In genomic region chr3:60307800-60308199, GRCh38 we compare ENCODE assay signal across 33 cellular contexts.
"Had no signal": no experiment of that assay in that cellular context is flagged by ENCODE, and none has a peak within 500 bp of the region (broad histone marks: within the 10 kb centered on the region; RNA-seq: fewer than 3 reads in every experiment).

No MANE protein-coding gene starts in this region.

- H3K4me3 ChIP-seq: ovary, psoas muscle, right lobe of liver, sigmoid colon, smooth muscle cell, spleen, suprapubic skin, testis, tibial artery, transverse colon, upper lobe of right lung, uterus had no signal

- H3K4me1 Mint-ChIP-seq: neural crest cell; stimulated activated memory B cell treated with anti-CD40 and anti-IgM and Interleukin-4, amounts not matched to agents 10 μg/mL and 1 μg/mL and 100 μg/mL, for 72 hours had no signal

- H3K36me3 Mint-ChIP-seq: natural killer cell treated with Interleukin-12 subunit alpha and Interleukin-12 subunit beta and Interleukin-15 and Interleukin-18, amount 100 ng/mL, for 72 hours; stimulated activated memory B cell treated with anti-CD40 and anti-IgM and Interleukin-4, amounts not matched to agents 10 μg/mL and 1 μg/mL and 100 μg/mL, for 72 hours; type B pancreatic cell had no signal

- H2AFZ ChIP-seq: parathyroid adenoma had no signal

- ATAC-seq: naive thymus-derived CD4-positive, alpha-beta T cell; natural killer cell treated with Interleukin-12 subunit alpha and Interleukin-12 subunit beta and Interleukin-15 and Interleukin-18, amount 100 ng/mL, for 72 hours; psoas muscle; right cardiac atrium; right lobe of liver; stimulated activated memory B cell treated with anti-CD40 and anti-IgM and Interleukin-4, amounts not matched to agents 10 μg/mL and 1 μg/mL and 100 μg/mL, for 72 hours; stimulated activated naive CD8-positive, alpha-beta T cell treated with anti-CD3 and anti-CD28 coated beads, Interleukin-15, amount 100 ng/mL, for 72 hours; stimulated activated naive CD8-positive, alpha-beta T cell treated with anti-CD3 and anti-CD28 coated beads, Interleukin-15, Interleukin-2, amounts not matched to agents 100 U/mL and 50 U/mL, for 24 hours; upper lobe of right lung had no signal

- H3K27ac Mint-ChIP-seq: naive thymus-derived CD4-positive, alpha-beta T cell; natural killer cell treated with Interleukin-12 subunit alpha and Interleukin-12 subunit beta and Interleukin-15 and Interleukin-18, amount 100 ng/mL, for 72 hours; nephron progenitor cell; progenitor cell of endocrine pancreas; stimulated activated memory B cell treated with anti-CD40 and anti-IgM and Interleukin-4, amounts not matched to agents 10 μg/mL and 1 μg/mL and 100 μg/mL, for 72 hours; type B pancreatic cell had no signal

- H3K9me3 Mint-ChIP-seq: natural killer cell treated with Interleukin-12 subunit alpha and Interleukin-12 subunit beta and Interleukin-15 and Interleukin-18, amount 100 ng/mL, for 72 hours; nephron progenitor cell; neural crest cell; stimulated activated memory B cell treated with anti-CD40 and anti-IgM and Interleukin-4, amounts not matched to agents 10 μg/mL and 1 μg/mL and 100 μg/mL, for 72 hours; stimulated activated naive CD8-positive, alpha-beta T cell treated with anti-CD3 and anti-CD28 coated beads, Interleukin-15, amount 100 ng/mL, for 72 hours; type B pancreatic cell had no signal

- H3K9ac ChIP-seq: parathyroid adenoma had no signal

- H3K9me3 ChIP-seq: neutrophil, ovary, psoas muscle, right lobe of liver, sigmoid colon, spleen, suprapubic skin, testis, tibial artery, transverse colon, upper lobe of right lung, uterus had no signal

- H3K27ac ChIP-seq: neutrophil, ovary, parathyroid adenoma, psoas muscle, right lobe of liver, sigmoid colon, spleen, suprapubic skin, testis, tibial artery, transverse colon, upper lobe of right lung, uterus had no signal

- H3K27me3 Mint-ChIP-seq: naive thymus-derived CD4-positive, alpha-beta T cell; natural killer cell treated with Interleukin-12 subunit alpha and Interleukin-12 subunit beta and Interleukin-15 and Interleukin-18, amount 100 ng/mL, for 72 hours; progenitor cell of endocrine pancreas; stimulated activated memory B cell treated with anti-CD40 and anti-IgM and Interleukin-4, amounts not matched to agents 10 μg/mL and 1 μg/mL and 100 μg/mL, for 72 hours; stimulated activated naive CD8-positive, alpha-beta T cell treated with anti-CD3 and anti-CD28 coated beads, Interleukin-15, amount 100 ng/mL, for 72 hours; type B pancreatic cell had no signal

- H3K36me3 ChIP-seq: neutrophil, ovary, right lobe of liver, sigmoid colon, spleen, suprapubic skin, tibial artery, transverse colon, upper lobe of right lung, uterus had no signal

- H3K27me3 ChIP-seq: neutrophil, ovary, right lobe of liver, sigmoid colon, spleen, suprapubic skin, testis, tibial artery, transverse colon, upper lobe of right lung, uterus had no signal

- H3K4me1 ChIP-seq: parathyroid adenoma, psoas muscle, sigmoid colon, spleen, suprapubic skin, testis, transverse colon, upper lobe of right lung, uterus had no signal

- H3K4me2 ChIP-seq: smooth muscle cell had no signal

- H3K79me2 ChIP-seq: parathyroid adenoma had no signal

- DNase-seq: naive thymus-derived CD4-positive, alpha-beta T cell; nephron progenitor cell; nucleus accumbens; ovary; posterior cingulate gyrus; psoas muscle; right cardiac atrium; right lobe of liver; sigmoid colon; spleen; stimulated activated CD4-positive, alpha-beta T cell treated with anti-CD3 and anti-CD28 coated beads, Interleukin-12 subunit alpha, Interleukin-12 subunit beta, amount 100 ng/mL, for 4 hours; stimulated activated CD4-positive, alpha-beta T cell treated with anti-CD3 and anti-CD28 coated beads, Interleukin-1b, Interleukin-23, amount 100 ng/mL, for 48 hours; stimulated activated CD4-positive, alpha-beta T cell treated with anti-CD3 and anti-CD28 coated beads, Interleukin-4, amount 100 ng/mL, for 1 hour; stimulated activated CD4-positive, alpha-beta T cell treated with anti-CD3 and anti-CD28 coated beads, Interleukin-4, amount 100 ng/mL, for 4 hours; stimulated activated CD8-positive, alpha-beta memory T cell treated with anti-CD3 and anti-CD28 coated beads, Interleukin-4, amount 100 ng/mL, for 48 hours; stimulated activated naive CD4-positive, alpha-beta T cell; stimulated activated naive CD8-positive, alpha-beta T cell treated with anti-CD3 and anti-CD28 coated beads, Interleukin-15, amount 100 ng/mL, for 72 hours; stimulated activated naive CD8-positive, alpha-beta T cell treated with anti-CD3 and anti-CD28 coated beads, Interleukin-15, Interleukin-2, amounts not matched to agents 100 U/mL and 50 U/mL, for 24 hours; substantia nigra; testis; tibial artery; transverse colon; upper lobe of right lung; uterus had no signal

- H3K4me3 Mint-ChIP-seq: naive thymus-derived CD4-positive, alpha-beta T cell; natural killer cell treated with Interleukin-12 subunit alpha and Interleukin-12 subunit beta and Interleukin-15 and Interleukin-18, amount 100 ng/mL, for 72 hours; nephron progenitor cell; neural crest cell; stimulated activated memory B cell treated with anti-CD40 and anti-IgM and Interleukin-4, amounts not matched to agents 10 μg/mL and 1 μg/mL and 100 μg/mL, for 72 hours; stimulated activated naive CD8-positive, alpha-beta T cell treated with anti-CD3 and anti-CD28 coated beads, Interleukin-15, amount 100 ng/mL, for 72 hours; type B pancreatic cell had no signal
